ENCODE assay signal across 8 cellular contexts in genomic region chr1:223707270-223708000, GRCh38. TPM values are rescaled to one million over a fixed set of nuclear protein-coding genes. Genes with fewer than 3 reads are reported as not detected.
DNase-seq lines count a peak whose midpoint lies in the region; ATAC-seq and TF ChIP-seq lines count a peak whose summit lies in the region.

No MANE protein-coding gene starts in this region.

- WGBS in adrenal gland, 4 donors = 31 to 48% (median 39%) methylated on average over 5 to 6 of the region's 6 CpGs

- peak overlapping the region; percentile 77 to 97 (median 90) for H3K27ac ChIP-seq in adrenal gland
- H3K27ac ChIP-seq in tibial artery = peak overlapping the region; percentile 83 to 89
- H3K27ac ChIP-seq in effector memory CD4-positive, alpha-beta T cell (ENCODE audit: insufficient read depth, low read length, poor library complexity, severe bottlenecking) = no peak overlapping the region

- peak; percentile 52 for DNase-seq in BE2C
- peak; percentile 82 for DNase-seq in LNCaP clone FGC (ENCODE audit: low read depth)
- DNase-seq in adrenal gland = peak; percentile 83 to 97 (median 95)
- peak; percentile 99 for DNase-seq in kidney glomerular epithelial cell (lab: John Stamatoyannopoulos, UW)
- DNase-seq in tibial artery = peak; percentile 86 to 90
- no peak for DNase-seq in left lobe of liver (ENCODE audit: low spot score)
- no peak for DNase-seq in effector memory CD4-positive, alpha-beta T cell

- ATAC-seq in left lobe of liver (no peak), HG03521 (IDR thresholded peaks at IDR 0.05; ENCODE audit: unreplicated experiment) (no peak)

- intact Hi-C loops in adrenal gland (cut with DNase I) (no loop called here), tibial artery (cut with DNase I; ENCODE audit: low total_unique reads) (no loop called here)

- H3K27me3 ChIP-seq in BE2C (no peaks in the 10 kb centered on the region), adrenal gland (no peaks in the 10 kb centered on the region), tibial artery (no peaks in the 10 kb centered on the region)
- no peaks in the 10 kb centered on the region for H3K27me3 ChIP-seq in effector memory CD4-positive, alpha-beta T cell (replicated peaks; ENCODE audit: control insufficient read depth, insufficient read depth, low read length, poor library complexity, severe bottlenecking)

- H3K36me3 ChIP-seq in BE2C (no peaks in the 10 kb centered on the region), adrenal gland (replicated peaks in 1 of 2) (no peaks in the 10 kb centered on the region), tibial artery (no peaks in the 10 kb centered on the region)
- H3K36me3 ChIP-seq in effector memory CD4-positive, alpha-beta T cell (ENCODE audit: control insufficient read depth, insufficient read depth, low read length) = no peaks in the 10 kb centered on the region

- peaks cover 10% of the 10 kb centered on the region for H3K4me1 ChIP-seq in BE2C
- H3K4me1 ChIP-seq in adrenal gland (replicated peaks in 1 of 2) = peaks cover 26 to 41% of the 10 kb centered on the region in 2 donors
- H3K4me1 ChIP-seq in tibial artery = peaks cover 0 to 75% (median 47%) of the 10 kb centered on the region in 4 donors
- peaks cover 5% of the 10 kb centered on the region for H3K4me1 ChIP-seq in effector memory CD4-positive, alpha-beta T cell (ENCODE audit: control insufficient read depth, insufficient read depth, low read length, poor library complexity, severe bottlenecking)

- TF ChIP-seq POLR2A in adrenal gland (IDR thresholded peaks at IDR 0.05) = peak in 1 of 2 donors; percentile 50

- peaks cover 2% of the 10 kb centered on the region; the same call in 1 of the 2 replicates for H3K9me3 ChIP-seq in BE2C
- H3K9me3 ChIP-seq in adrenal gland (replicated peaks in 1 of 3) = no peaks in the 10 kb centered on the region
- no peaks in the 10 kb centered on the region for H3K9me3 ChIP-seq in tibial artery
- H3K9me3 ChIP-seq in effector memory CD4-positive, alpha-beta T cell (ENCODE audit: control insufficient read depth, low read length) = no peaks in the 10 kb centered on the region

- TF ChIP-seq CTCF in BE2C (IDR thresholded peaks at IDR 0.05; ENCODE audit: low read depth, low read length) (no peak), LNCaP clone FGC (IDR thresholded peaks at IDR 0.05; ENCODE audit: control insufficient read depth, extremely low read depth, insufficient read depth) (no peak), adrenal gland (IDR thresholded peaks at IDR 0.05) (peak in 1 of 6 experiments; percentile 26), tibial artery (IDR thresholded peaks at IDR 0.05) (no peak)

- H3K4me3 ChIP-seq in BE2C (ENCODE audit: low read depth, low read length) (no peak overlapping the region), LNCaP clone FGC (ENCODE audit: low read depth, low read length) (no peak overlapping the region), adrenal gland (no peak overlapping the region), tibial artery (no peak overlapping the region)
- H3K4me3 ChIP-seq in effector memory CD4-positive, alpha-beta T cell (ENCODE audit: insufficient read depth, low read depth, low read length, poor library complexity, severe bottlenecking) = no peak overlapping the region

RNA-seq across cellular contexts. Expression of gene CAPN2, which starts 4.9 kb away (rescaled TPM):
- polyA plus RNA-seq in BE2C (2012; ENCODE audit: insufficient read depth, insufficient read length, low read depth) = 66.5 TPM
- total RNA-seq in adrenal gland (100 to 1,000 TPM; 117 to 214 (median 199) TPM), left lobe of liver (25.1 TPM)
- polyA plus RNA-seq in adrenal gland = 100 to 1,000 TPM; 110 to 366 (median 258) TPM

RNA-seq across cellular contexts. Expression of gene CAPN8, which starts 41.9 kb away (rescaled TPM):
- polyA plus RNA-seq in BE2C (2012; ENCODE audit: insufficient read depth, insufficient read length, low read depth) = not detected
- 1 to 10 TPM in 2 of 8 donors, under 1 TPM in 3, not detected in 3; 0.14 to 1.1 (median 0.42) TPM for total RNA-seq in adrenal gland
- polyA plus RNA-seq in adrenal gland = 1 to 10 TPM in 1 of 3 donors, under 1 TPM in 1, not detected in 1; 0.53 to 1.7 TPM
- 0.33 TPM for total RNA-seq in left lobe of liver

Comparison
In these comparisons a context has a peak if more than half of its experiments do, and no peak if none do; other contexts are left out.
1. DNase-seq: peak in BE2C (single experiment), LNCaP clone FGC (single experiment), adrenal gland (7 of 7), kidney glomerular epithelial cell (single experiment) and tibial artery (2 of 2); none in left lobe of liver (single experiment) and effector memory CD4-positive, alpha-beta T cell (0 of 3).